Comparison of ENCODE assay signal across 8 cellular contexts in genomic region chr3:123067689-123068226, GRCh38. TPM values are rescaled to one million over a fixed set of nuclear protein-coding genes. Genes with fewer than 3 reads are reported as not detected.
A peak's percentile ranks its signal among the peaks of the same experiment; 100 is the strongest.
DNase-seq lines count a peak whose midpoint lies in the region; ATAC-seq and TF ChIP-seq lines count a peak whose summit lies in the region.

No MANE protein-coding gene starts in this region.

- H3K27me3 ChIP-seq in DOHH2 (ENCODE audit: control insufficient read depth, low read length) (peaks cover 22% of the 10 kb centered on the region), GM23248 (replicated peaks; ENCODE audit: insufficient read depth) (no peaks in the 10 kb centered on the region)

- no TSS peak for BruUV-seq in OCI-LY7 (replicated peaks; lab: Mats Ljungman, UMichigan)

- H4K20me1 ChIP-seq in DOHH2 (ENCODE audit: control insufficient read depth, insufficient read depth, low read depth, low read length): no peaks in the 10 kb centered on the region
- no peaks in the 10 kb centered on the region; the same call in 1 of the 2 replicates for H4K20me1 ChIP-seq in GM23248 (ENCODE audit: insufficient read depth)
- H4K20me1 ChIP-seq in OCI-LY7 (ENCODE audit: insufficient read depth, low read length): 0 out of 2 replicates have a peak, but pooled peaks cover 4% of the 10 kb centered on the region

- in situ Hi-C loops in GM23248 (cut with MboI): no loop called here

- H3K79me2 ChIP-seq in DOHH2 (ENCODE audit: control insufficient read depth, low read length) (peaks cover 33% of the 10 kb centered on the region), GM23248 (ENCODE audit: insufficient read depth) (peaks cover 56% of the 10 kb centered on the region), OCI-LY7 (ENCODE audit: insufficient read depth, low read depth, low read length) (peaks cover 11% of the 10 kb centered on the region; the same call in 1 of the 2 replicates)

- H3K4me1 Mint-ChIP-seq in effector memory CD8-positive, alpha-beta T cell (ENCODE audit: low read depth in 2 of 2): peaks cover 5 to 17% of the 10 kb centered on the region in 2 donors
- H3K4me1 Mint-ChIP-seq in nephron: peaks cover 48% of the 10 kb centered on the region

- H3K9me2 ChIP-seq in DOHH2 (replicated peaks; ENCODE audit: control insufficient read depth, low read length): no peaks in the 10 kb centered on the region
- H3K9me2 ChIP-seq in GM23248 (ENCODE audit: insufficient read depth): no peaks in the 10 kb centered on the region
- no peaks in the 10 kb centered on the region for H3K9me2 ChIP-seq in OCI-LY7 (ENCODE audit: insufficient read depth, low read length)

- DNase-seq in GM23248: peak; percentile 64
- peak; percentile 43 for DNase-seq in OCI-LY7 (ENCODE audit: low spot score)
- DNase-seq in effector memory CD8-positive, alpha-beta T cell: no peak
- no peak for DNase-seq in D341Med (ENCODE audit: low spot score)
- no peak for DNase-seq in HEK293T (ENCODE audit: extremely low spot score)
- DNase-seq in retina: no peak

- no peaks in the 10 kb centered on the region for H3K9me3 Mint-ChIP-seq in effector memory CD8-positive, alpha-beta T cell
- no peaks in the 10 kb centered on the region for H3K9me3 Mint-ChIP-seq in nephron

- H3K4me3 ChIP-seq in DOHH2 (ENCODE audit: low read length) (peak overlapping the region; percentile 76), GM23248 (peak overlapping the region; percentile 90), OCI-LY7 (ENCODE audit: low read depth, low read length, poor library complexity, severe bottlenecking) (peak overlapping the region; percentile 80)

- peak overlapping the region in 1 of 2 donors; percentile 74 for H3K27ac Mint-ChIP-seq in effector memory CD8-positive, alpha-beta T cell
- H3K27ac Mint-ChIP-seq in nephron: peak overlapping the region in 2 of 3 experiments; percentile 8 to 75

- no peaks in the 10 kb centered on the region for H3K27me3 Mint-ChIP-seq in effector memory CD8-positive, alpha-beta T cell
- H3K27me3 Mint-ChIP-seq in nephron (ENCODE audit: low read depth): peaks cover 15% of the 10 kb centered on the region

- H3K4me1 ChIP-seq in DOHH2 (ENCODE audit: control insufficient read depth, low read length) (peaks cover 11% of the 10 kb centered on the region), GM23248 (ENCODE audit: insufficient read depth) (0 out of 2 replicates have a peak, but pooled peaks cover 9% of the 10 kb centered on the region), OCI-LY7 (ENCODE audit: insufficient read depth, low read length, poor library complexity, severe bottlenecking) (peaks cover 3% of the 10 kb centered on the region)

- H3K36me3 ChIP-seq in DOHH2 (ENCODE audit: control insufficient read depth, low read length) (no peaks in the 10 kb centered on the region), GM23248 (ENCODE audit: low read depth) (no peaks in the 10 kb centered on the region), OCI-LY7 (ENCODE audit: insufficient read depth, low read length) (no peaks in the 10 kb centered on the region)

- H3K4me3 Mint-ChIP-seq in effector memory CD8-positive, alpha-beta T cell: peak overlapping the region; percentile 72 to 76
- peak overlapping the region; percentile 78 to 97 (median 86) for H3K4me3 Mint-ChIP-seq in nephron

- peak overlapping the region; percentile 84 for H2AFZ ChIP-seq in GM23248
- peak overlapping the region; percentile 69; the same call in 1 of the 2 replicates for H2AFZ ChIP-seq in OCI-LY7 (ENCODE audit: low read length)

- H3F3A ChIP-seq in DOHH2 (ENCODE audit: control insufficient read depth, insufficient read depth) (no peaks in the 10 kb centered on the region), GM23248 (ENCODE audit: insufficient read depth) (no peaks in the 10 kb centered on the region)

- POLR2A ChIA-PET in OCI-LY7 (lab: Charles Lee): no interaction called here
- POLR2A ChIA-PET in HEK293T (lab: Yijun Ruan, JAX): interaction anchor here (0.8 to 2.6 kb wide), 9 partner anchors 9 to 683 kb away, joined by 3 to 13 read pairs (median 5); partner anchors contain the start of genes FAM162A and SEC22A

- 0 to 2% methylated on average over 18 of the region's 18 CpGs for WGBS in GM23248 (ENCODE audit: low coverage in 1 of 2, low lambda C conversion rate in 2 of 2, missing lambda C conversion rate in 2 of 2), 2 experiments

- TF ChIP-seq CTCF in DOHH2 (IDR thresholded peaks at IDR 0.05; ENCODE audit: low read depth, low read length, poor library complexity, severe bottlenecking) (no peak), OCI-LY7 (conservative IDR thresholded peaks at IDR 0.05; ENCODE audit: low read length) (no peak), nephron (IDR thresholded peaks at IDR 0.05; ENCODE audit: unreplicated experiment in 3 of 3) (no peak)

- H3K9me3 ChIP-seq in DOHH2 (ENCODE audit: control insufficient read depth, insufficient read depth, low read length) (no peaks in the 10 kb centered on the region), GM23248 (ENCODE audit: low read depth) (no peaks in the 10 kb centered on the region), OCI-LY7 (ENCODE audit: low read length) (no peaks in the 10 kb centered on the region)

- peak overlapping the region; percentile 94 for H3K9ac ChIP-seq in GM23248

- H3K4me2 ChIP-seq in DOHH2 (ENCODE audit: low read length): peak overlapping the region; percentile 79
- H3K4me2 ChIP-seq in GM23248 (ENCODE audit: unreplicated experiment): peak overlapping the region; percentile 89
- peak overlapping the region; percentile 62 for H3K4me2 ChIP-seq in OCI-LY7 (ENCODE audit: low read length)

- CTCF ChIA-PET in OCI-LY7 (lab: Charles Lee; ENCODE audit: unreplicated experiment): no interaction called here
- CTCF ChIA-PET in HEK293T (lab: Yijun Ruan, JAX): no interaction called here

- peak; percentile 37 for ATAC-seq in effector memory CD8-positive, alpha-beta T cell (replicated peaks)

- no peak overlapping the region for H3K27ac ChIP-seq in DOHH2 (ENCODE audit: low read depth, low read length)
- H3K27ac ChIP-seq in GM23248: peak overlapping the region; percentile 68
- H3K27ac ChIP-seq in OCI-LY7 (ENCODE audit: low read depth, low read length, poor library complexity, severe bottlenecking): no peak overlapping the region

- intact Hi-C loops in OCI-LY7 (cut with micrococcal nuclease; ENCODE audit: unreplicated experiment): no loop called here

- H3K36me3 Mint-ChIP-seq in effector memory CD8-positive, alpha-beta T cell (ENCODE audit: insufficient read depth): no peaks in the 10 kb centered on the region
- H3K36me3 Mint-ChIP-seq in nephron (ENCODE audit: low read depth): no peaks in the 10 kb centered on the region

TF ChIP-seq in HEK293T, 16 proteins besides CTCF, POLR2A, EP300 and RAD21:
- TF ChIP-seq ZNF384 (IDR thresholded peaks at IDR 0.05) (no peak), TARDBP (IDR thresholded peaks at IDR 0.05) (no peak), LEF1 (IDR thresholded peaks at IDR 0.05; ENCODE audit: borderline replicate concordance) (no peak), ARNT (IDR thresholded peaks at IDR 0.05) (no peak), CTBP1 (IDR thresholded peaks at IDR 0.05; ENCODE audit: borderline replicate concordance) (no peak), BHLHE40 (IDR thresholded peaks at IDR 0.05; ENCODE audit: borderline replicate concordance) (no peak), FOXM1 (IDR thresholded peaks at IDR 0.05; ENCODE audit: borderline replicate concordance) (no peak), FOXK2 (IDR thresholded peaks at IDR 0.05) (no peak), FOXA1 (IDR thresholded peaks at IDR 0.05) (no peak)
- TF ChIP-seq, protein P1, sequence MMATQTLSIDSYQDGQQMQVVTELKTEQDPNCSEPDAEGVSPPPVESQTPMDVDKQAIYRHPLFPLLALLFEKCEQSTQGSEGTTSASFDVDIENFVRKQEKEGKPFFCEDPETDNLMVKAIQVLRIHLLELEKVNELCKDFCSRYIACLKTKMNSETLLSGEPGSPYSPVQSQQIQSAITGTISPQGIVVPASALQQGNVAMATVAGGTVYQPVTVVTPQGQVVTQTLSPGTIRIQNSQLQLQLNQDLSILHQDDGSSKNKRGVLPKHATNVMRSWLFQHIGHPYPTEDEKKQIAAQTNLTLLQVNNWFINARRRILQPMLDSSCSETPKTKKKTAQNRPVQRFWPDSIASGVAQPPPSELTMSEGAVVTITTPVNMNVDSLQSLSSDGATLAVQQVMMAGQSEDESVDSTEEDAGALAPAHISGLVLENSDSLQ (IDR thresholded peaks at IDR 0.05): no peak

RNA-seq across cellular contexts. Expression of gene PDIA5, which starts 0.9 kb away (rescaled TPM):
- 39.5 and 49.1 TPM in 2 replicates for total RNA-seq in GM23248 (2014; rRNA removed; shearing (Covaris generic))
- 57.3 and 60.2 TPM in 2 replicates for polyA plus RNA-seq in GM23248 (2016; fragmentation: Nextera tagmentation; extraction: Ambion mirVana)
- total RNA-seq in OCI-LY7 (2014; rRNA removed; shearing (Covaris generic)): 4.8 and 8.1 TPM in 2 replicates
- total RNA-seq in OCI-LY7 (2022): 8.1 and 11.7 TPM in 2 replicates

RNA-seq across cellular contexts. Expression of gene SEMA5B, which starts 40.2 kb away (rescaled TPM):
- not detected in 2 replicates for total RNA-seq in GM23248 (2014; rRNA removed; shearing (Covaris generic))
- polyA plus RNA-seq in GM23248 (2016; fragmentation: Nextera tagmentation; extraction: Ambion mirVana): not detected in 2 replicates
- total RNA-seq in OCI-LY7 (2014; rRNA removed; shearing (Covaris generic)): 0.13 and 0.41 TPM in 2 replicates
- total RNA-seq in OCI-LY7 (2022): 1.2 and 2.3 TPM in 2 replicates

Comparison
In these comparisons a context has a peak if more than half of its experiments do, and no peak if none do; other contexts are left out.
1. DNase-seq: peak in GM23248 (single experiment) and OCI-LY7 (single experiment); none in effector memory CD8-positive, alpha-beta T cell (0 of 3), D341Med (single experiment), HEK293T (single experiment) and retina (single experiment).
2. Peak in every context shown above with its lines, with median percentiles within 50 percentile points of each other: H3K4me2 ChIP-seq and H3K4me3 ChIP-seq.